21 cellular contexts compared by ENCODE assay signal in genomic region chr13:69571606-69572323, GRCh38.
"Had no signal": no experiment of that assay in that cellular context is flagged by ENCODE, and none has a peak within 500 bp of the region (broad histone marks: within the 10 kb centered on the region; RNA-seq: fewer than 3 reads in every experiment).

No MANE protein-coding gene starts in this region.

- H3K36me3 ChIP-seq: brain microvascular endothelial cell, right lobe of liver, tibial artery had no signal

- DNase-seq: activated CD4-positive, alpha-beta T cell treated with anti-CD3 and anti-CD28 coated beads for 1 hour; activated CD4-positive, alpha-beta T cell treated with anti-CD3 and anti-CD28 coated beads, Interleukin-2, amount 50 U/mL, for 1 hour; activated CD8-positive, alpha-beta T cell treated with anti-CD3 and anti-CD28 coated beads, Interleukin-2, amount 10 ng/mL, durations not matched to agents 7 days and 5 days; activated T-cell treated with anti-CD3 and anti-CD28 coated beads, Interleukin-2, amount 50 U/mL, for 24 hours; aorta; brain microvascular endothelial cell; caudate nucleus; dermis blood vessel endothelial cell; effector CD8-positive, alpha-beta T cell; foreskin melanocyte; glutamatergic neuron; immature natural killer cell; left cardiac atrium; mucosa of descending colon; nucleus accumbens; right lobe of liver; stimulated activated CD4-positive, alpha-beta T cell treated with anti-CD3 and anti-CD28 coated beads, Interleukin-1b, Interleukin-23, amount 100 ng/mL, for 48 hours; substantia nigra; tibial artery had no signal

- H3K27ac ChIP-seq: brain microvascular endothelial cell, hepatocyte, right lobe of liver, skin epidermis, tibial artery had no signal

- H3K4me3 ChIP-seq: hepatocyte, mucosa of descending colon, right lobe of liver, skin epidermis, tibial artery had no signal

- H3K9me3 ChIP-seq: mucosa of descending colon, right lobe of liver, tibial artery had no signal

- H3K27me3 ChIP-seq: brain microvascular endothelial cell, hepatocyte, right lobe of liver, tibial artery had no signal

- H3K4me1 ChIP-seq: right lobe of liver, tibial artery had no signal
